ENCODE assay signal across 9 cellular contexts in the genomic region with DNA sequence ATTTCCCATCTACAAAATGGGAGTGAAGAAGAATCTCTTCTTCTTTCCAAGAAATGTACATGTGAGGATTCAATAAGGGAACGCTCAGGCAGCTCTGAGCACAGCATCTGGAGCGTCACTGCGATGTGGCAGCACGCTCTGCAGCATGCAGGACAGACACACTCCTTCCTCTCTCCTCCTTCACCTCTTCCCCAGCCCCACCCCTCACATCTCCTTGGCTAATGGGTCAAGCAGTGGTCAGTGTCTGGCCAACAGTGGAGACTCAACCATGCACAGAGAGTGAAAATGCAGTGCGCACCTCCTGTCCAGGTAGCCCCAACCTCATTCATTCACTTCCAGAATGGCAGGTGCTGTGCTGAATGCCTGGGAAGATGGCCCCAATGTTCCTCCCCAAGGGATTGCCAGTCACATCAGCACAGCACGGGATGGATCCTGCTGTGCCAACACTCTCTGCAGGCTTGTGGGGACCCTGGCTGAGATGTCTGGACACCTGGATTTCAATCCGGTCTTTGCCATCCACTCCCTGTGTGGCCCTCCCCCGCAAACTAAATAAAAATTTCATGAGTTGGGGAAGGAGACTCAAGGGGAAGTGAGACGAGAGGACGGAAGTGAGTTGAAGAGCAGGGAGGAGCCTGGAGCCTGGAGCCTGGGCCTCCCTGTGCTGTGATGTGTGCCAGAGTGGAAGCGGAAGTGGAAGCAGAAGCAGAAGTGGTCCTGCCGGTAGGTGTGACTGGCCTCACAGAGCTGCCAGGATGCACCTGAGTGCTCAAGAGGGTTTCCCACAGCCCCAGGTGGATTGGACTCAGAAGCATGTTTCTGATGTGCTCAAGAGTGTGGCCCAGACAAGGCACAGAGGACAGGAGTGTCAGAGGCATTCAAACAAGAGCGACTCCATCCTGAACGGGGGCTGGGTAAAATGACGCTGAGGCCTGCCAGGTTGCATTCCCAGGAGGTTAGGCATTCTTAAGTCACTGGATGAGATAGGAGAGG.
DNase-seq lines count a peak whose midpoint lies in the region; ATAC-seq and TF ChIP-seq lines count a peak whose summit lies in the region.
"Had no signal": no experiment of that assay in that cellular context is flagged by ENCODE, and none has a peak within 500 bp of the region (broad histone marks: within the 10 kb centered on the region; RNA-seq: fewer than 3 reads in every experiment).

No MANE protein-coding gene starts in this region.

- WGBS in heart right ventricle, 2 donors: 75 to 80% methylated on average over 15 of the region's 15 CpGs

- peaks cover 0 to 7% (median 0%) of the 10 kb centered on the region in 11 donors for H3K9me3 ChIP-seq in heart right ventricle

- ATAC-seq in GM21619 (IDR thresholded peaks at IDR 0.05; ENCODE audit: unreplicated experiment): peak; percentile 89
- ATAC-seq in heart right ventricle: peak; percentile 30 to 54 (median 42)

- no peak overlapping the region for H3K4me3 ChIP-seq in heart right ventricle
- H3K4me3 ChIP-seq: skin epidermis had no signal

- TF ChIP-seq CTCF in heart right ventricle (IDR thresholded peaks at IDR 0.05): no peak

- H3K27me3 ChIP-seq in heart right ventricle: no peaks in the 10 kb centered on the region

- H3K4me1 ChIP-seq in heart right ventricle: peaks cover 0 to 28% (median 21%) of the 10 kb centered on the region in 9 donors

- DNase-seq in GF-D8 (lab: John Stamatoyannopoulos, UW): peak; percentile 28
- DNase-seq in NCI-H69 (lab: John Stamatoyannopoulos, UW): peak; percentile 43
- DNase-seq in heart right ventricle: no peak
- DNase-seq in NCI-H526 (lab: John Stamatoyannopoulos, UW): no peak
- DNase-seq in NCI-H1930 (lab: John Stamatoyannopoulos, UW): no peak
- DNase-seq in NCI-H2081 (lab: John Stamatoyannopoulos, UW): no peak
- DNase-seq in central memory CD4-positive, alpha-beta T cell: no peak

- H3K27ac ChIP-seq in heart right ventricle: no peak overlapping the region
- H3K27ac ChIP-seq: skin epidermis had no signal

- intact Hi-C loops in heart right ventricle (cut with DNase I): loop anchor here in 1 of 10 donors (10.0 kb wide), 1 partner anchor 161 kb away; the partner anchor contains the start of gene SMAD6

- H3K36me3 ChIP-seq in heart right ventricle: no peaks in the 10 kb centered on the region

Comparison
In these comparisons a context has a peak if more than half of its experiments do, and no peak if none do; other contexts are left out.
1. DNase-seq: peak in GF-D8 (single experiment) and NCI-H69 (single experiment); none in heart right ventricle (0 of 2), NCI-H526 (0 of 2), NCI-H1930 (0 of 2), NCI-H2081 (0 of 2) and central memory CD4-positive, alpha-beta T cell (single experiment).